In the genomic region with DNA sequence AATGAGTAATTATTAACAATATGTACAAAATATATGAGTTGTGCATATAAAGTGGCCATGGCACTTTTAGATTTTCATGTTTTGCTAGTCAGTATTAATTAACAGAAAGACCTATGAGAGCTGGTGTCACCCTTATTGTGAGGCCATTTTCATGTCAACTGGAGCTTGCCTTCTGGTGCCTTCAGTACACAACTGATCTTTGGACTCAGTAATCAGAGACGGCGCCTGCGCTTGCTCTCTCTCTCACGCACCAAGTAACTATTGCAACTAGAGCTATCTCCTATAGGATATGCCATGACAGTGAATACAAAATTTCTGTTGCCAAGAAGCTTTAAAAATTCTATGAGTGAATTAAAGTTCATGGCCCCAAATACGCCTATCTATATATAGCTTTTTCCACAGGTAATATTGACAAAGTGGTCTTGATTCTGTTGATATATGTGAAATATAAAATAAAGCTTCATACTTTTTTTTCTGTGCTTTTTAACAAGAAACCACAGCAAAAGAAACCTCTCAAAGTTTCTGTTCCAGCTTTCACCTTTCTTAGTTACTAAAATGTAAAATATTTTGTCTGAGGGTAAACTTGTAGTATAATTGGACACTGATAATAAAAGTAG, we compare ENCODE assay signal across 1 cellular context.
A peak's percentile ranks its signal among the peaks of the same experiment; 100 is the strongest.
TF ChIP-seq lines count a peak whose summit lies in the region.

No MANE protein-coding gene starts in this region.

TF ChIP-seq in HepG2, 621 proteins besides CTCF, POLR2A, EP300 and RAD21 (continued from another document and continues in another):
- TF ChIP-seq, protein P1, sequence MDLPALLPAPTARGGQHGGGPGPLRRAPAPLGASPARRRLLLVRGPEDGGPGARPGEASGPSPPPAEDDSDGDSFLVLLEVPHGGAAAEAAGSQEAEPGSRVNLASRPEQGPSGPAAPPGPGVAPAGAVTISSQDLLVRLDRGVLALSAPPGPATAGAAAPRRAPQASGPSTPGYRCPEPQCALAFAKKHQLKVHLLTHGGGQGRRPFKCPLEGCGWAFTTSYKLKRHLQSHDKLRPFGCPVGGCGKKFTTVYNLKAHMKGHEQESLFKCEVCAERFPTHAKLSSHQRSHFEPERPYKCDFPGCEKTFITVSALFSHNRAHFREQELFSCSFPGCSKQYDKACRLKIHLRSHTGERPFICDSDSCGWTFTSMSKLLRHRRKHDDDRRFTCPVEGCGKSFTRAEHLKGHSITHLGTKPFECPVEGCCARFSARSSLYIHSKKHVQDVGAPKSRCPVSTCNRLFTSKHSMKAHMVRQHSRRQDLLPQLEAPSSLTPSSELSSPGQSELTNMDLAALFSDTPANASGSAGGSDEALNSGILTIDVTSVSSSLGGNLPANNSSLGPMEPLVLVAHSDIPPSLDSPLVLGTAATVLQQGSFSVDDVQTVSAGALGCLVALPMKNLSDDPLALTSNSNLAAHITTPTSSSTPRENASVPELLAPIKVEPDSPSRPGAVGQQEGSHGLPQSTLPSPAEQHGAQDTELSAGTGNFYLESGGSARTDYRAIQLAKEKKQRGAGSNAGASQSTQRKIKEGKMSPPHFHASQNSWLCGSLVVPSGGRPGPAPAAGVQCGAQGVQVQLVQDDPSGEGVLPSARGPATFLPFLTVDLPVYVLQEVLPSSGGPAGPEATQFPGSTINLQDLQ (CRISPR knock-in tag; IDR thresholded peaks at IDR 0.05) = no peak
- TF ChIP-seq, protein P2, sequence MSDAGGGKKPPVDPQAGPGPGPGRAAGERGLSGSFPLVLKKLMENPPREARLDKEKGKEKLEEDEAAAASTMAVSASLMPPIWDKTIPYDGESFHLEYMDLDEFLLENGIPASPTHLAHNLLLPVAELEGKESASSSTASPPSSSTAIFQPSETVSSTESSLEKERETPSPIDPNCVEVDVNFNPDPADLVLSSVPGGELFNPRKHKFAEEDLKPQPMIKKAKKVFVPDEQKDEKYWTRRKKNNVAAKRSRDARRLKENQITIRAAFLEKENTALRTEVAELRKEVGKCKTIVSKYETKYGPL (CRISPR knock-in tag; IDR thresholded peaks at IDR 0.05) = no peak
- 0 out of 2 replicates have a peak, but pooled peaks have one; percentile 19 for TF ChIP-seq RFX3 (CRISPR knock-in tag; IDR thresholded peaks at IDR 0.05)
- no peak for TF ChIP-seq TBP (CRISPR knock-in tag; IDR thresholded peaks at IDR 0.05)
- TF ChIP-seq, protein P3, sequence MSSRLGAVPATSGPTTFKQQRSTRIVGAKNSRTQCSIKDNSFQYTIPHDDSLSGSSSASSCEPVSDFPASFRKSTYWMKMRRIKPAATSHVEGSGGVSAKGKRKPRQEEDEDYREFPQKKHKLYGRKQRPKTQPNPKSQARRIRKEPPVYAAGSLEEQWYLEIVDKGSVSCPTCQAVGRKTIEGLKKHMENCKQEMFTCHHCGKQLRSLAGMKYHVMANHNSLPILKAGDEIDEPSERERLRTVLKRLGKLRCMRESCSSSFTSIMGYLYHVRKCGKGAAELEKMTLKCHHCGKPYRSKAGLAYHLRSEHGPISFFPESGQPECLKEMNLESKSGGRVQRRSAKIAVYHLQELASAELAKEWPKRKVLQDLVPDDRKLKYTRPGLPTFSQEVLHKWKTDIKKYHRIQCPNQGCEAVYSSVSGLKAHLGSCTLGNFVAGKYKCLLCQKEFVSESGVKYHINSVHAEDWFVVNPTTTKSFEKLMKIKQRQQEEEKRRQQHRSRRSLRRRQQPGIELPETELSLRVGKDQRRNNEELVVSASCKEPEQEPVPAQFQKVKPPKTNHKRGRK (CRISPR knock-in tag; IDR thresholded peaks at IDR 0.05) = no peak
- TF ChIP-seq, protein P4, sequence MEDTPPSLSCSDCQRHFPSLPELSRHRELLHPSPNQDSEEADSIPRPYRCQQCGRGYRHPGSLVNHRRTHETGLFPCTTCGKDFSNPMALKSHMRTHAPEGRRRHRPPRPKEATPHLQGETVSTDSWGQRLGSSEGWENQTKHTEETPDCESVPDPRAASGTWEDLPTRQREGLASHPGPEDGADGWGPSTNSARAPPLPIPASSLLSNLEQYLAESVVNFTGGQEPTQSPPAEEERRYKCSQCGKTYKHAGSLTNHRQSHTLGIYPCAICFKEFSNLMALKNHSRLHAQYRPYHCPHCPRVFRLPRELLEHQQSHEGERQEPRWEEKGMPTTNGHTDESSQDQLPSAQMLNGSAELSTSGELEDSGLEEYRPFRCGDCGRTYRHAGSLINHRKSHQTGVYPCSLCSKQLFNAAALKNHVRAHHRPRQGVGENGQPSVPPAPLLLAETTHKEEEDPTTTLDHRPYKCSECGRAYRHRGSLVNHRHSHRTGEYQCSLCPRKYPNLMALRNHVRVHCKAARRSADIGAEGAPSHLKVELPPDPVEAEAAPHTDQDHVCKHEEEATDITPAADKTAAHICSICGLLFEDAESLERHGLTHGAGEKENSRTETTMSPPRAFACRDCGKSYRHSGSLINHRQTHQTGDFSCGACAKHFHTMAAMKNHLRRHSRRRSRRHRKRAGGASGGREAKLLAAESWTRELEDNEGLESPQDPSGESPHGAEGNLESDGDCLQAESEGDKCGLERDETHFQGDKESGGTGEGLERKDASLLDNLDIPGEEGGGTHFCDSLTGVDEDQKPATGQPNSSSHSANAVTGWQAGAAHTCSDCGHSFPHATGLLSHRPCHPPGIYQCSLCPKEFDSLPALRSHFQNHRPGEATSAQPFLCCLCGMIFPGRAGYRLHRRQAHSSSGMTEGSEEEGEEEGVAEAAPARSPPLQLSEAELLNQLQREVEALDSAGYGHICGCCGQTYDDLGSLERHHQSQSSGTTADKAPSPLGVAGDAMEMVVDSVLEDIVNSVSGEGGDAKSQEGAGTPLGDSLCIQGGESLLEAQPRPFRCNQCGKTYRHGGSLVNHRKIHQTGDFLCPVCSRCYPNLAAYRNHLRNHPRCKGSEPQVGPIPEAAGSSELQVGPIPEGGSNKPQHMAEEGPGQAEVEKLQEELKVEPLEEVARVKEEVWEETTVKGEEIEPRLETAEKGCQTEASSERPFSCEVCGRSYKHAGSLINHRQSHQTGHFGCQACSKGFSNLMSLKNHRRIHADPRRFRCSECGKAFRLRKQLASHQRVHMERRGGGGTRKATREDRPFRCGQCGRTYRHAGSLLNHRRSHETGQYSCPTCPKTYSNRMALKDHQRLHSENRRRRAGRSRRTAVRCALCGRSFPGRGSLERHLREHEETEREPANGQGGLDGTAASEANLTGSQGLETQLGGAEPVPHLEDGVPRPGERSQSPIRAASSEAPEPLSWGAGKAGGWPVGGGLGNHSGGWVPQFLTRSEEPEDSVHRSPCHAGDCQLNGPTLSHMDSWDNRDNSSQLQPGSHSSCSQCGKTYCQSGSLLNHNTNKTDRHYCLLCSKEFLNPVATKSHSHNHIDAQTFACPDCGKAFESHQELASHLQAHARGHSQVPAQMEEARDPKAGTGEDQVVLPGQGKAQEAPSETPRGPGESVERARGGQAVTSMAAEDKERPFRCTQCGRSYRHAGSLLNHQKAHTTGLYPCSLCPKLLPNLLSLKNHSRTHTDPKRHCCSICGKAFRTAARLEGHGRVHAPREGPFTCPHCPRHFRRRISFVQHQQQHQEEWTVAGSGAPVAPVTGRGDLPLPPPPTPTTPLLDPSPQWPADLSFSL (CRISPR knock-in tag; IDR thresholded peaks at IDR 0.05) = peak; percentile 88
- TF ChIP-seq SOX13 (IDR thresholded peaks at IDR 0.05) = no peak
- TF ChIP-seq SOX13 (CRISPR knock-in tag; conservative IDR thresholded peaks at IDR 0.05 in 1 of 2, IDR thresholded peaks at IDR 0.05 in 1 of 2) = peak in 1 of 2 experiments; percentile 71; a peak in 2 of 4 replicates
- TF ChIP-seq SMAD3 (CRISPR knock-in tag; IDR thresholded peaks at IDR 0.05) = no peak
- TF ChIP-seq, protein P5, sequence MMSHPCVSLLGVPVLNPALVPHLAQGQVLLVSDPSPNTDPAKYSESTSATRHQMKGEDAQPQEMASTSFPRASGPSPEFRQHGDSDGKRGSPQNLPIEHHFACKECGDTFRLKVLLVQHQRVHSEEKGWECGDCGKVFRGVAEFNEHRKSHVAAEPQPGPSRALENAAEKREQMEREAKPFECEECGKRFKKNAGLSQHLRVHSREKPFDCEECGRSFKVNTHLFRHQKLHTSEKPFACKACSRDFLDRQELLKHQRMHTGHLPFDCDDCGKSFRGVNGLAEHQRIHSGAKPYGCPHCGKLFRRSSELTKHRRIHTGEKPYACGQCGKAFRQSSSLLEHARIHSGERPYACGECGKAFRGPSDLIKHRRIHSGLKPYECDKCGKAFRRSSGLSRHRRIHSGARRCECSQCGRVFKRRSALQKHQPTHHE (CRISPR knock-in tag; IDR thresholded peaks at IDR 0.05; ENCODE audit: borderline replicate concordance) = no peak
- peak; percentile 47; the same call in 1 of the 2 replicates for TF ChIP-seq FOSL2 (CRISPR knock-in tag; IDR thresholded peaks at IDR 0.05)
- TF ChIP-seq, protein P6, sequence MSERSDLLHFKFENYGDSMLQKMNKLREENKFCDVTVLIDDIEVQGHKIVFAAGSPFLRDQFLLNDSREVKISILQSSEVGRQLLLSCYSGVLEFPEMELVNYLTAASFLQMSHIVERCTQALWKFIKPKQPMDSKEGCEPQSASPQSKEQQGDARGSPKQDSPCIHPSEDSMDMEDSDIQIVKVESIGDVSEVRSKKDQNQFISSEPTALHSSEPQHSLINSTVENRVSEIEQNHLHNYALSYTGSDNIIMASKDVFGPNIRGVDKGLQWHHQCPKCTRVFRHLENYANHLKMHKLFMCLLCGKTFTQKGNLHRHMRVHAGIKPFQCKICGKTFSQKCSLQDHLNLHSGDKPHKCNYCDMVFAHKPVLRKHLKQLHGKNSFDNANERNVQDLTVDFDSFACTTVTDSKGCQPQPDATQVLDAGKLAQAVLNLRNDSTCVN (CRISPR knock-in tag; IDR thresholded peaks at IDR 0.05; ENCODE audit: borderline replicate concordance) = no peak
- peak; percentile 91; the same call in 1 of the 2 replicates for TF ChIP-seq SIX1 (CRISPR knock-in tag; IDR thresholded peaks at IDR 0.05; ENCODE audit: borderline replicate concordance)
- TF ChIP-seq FOXK2 (IDR thresholded peaks at IDR 0.05) = no peak
- no peak for TF ChIP-seq AGO1 (IDR thresholded peaks at IDR 0.05; ENCODE audit: low read depth, low read length, poor library complexity, severe bottlenecking)
- TF ChIP-seq, protein P7, sequence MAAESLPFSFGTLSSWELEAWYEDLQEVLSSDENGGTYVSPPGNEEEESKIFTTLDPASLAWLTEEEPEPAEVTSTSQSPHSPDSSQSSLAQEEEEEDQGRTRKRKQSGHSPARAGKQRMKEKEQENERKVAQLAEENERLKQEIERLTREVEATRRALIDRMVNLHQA (CRISPR knock-in tag; IDR thresholded peaks at IDR 0.05) = no peak
- no peak for TF ChIP-seq ZNF382 (CRISPR knock-in tag; IDR thresholded peaks at IDR 0.05; ENCODE audit: borderline replicate concordance)
- TF ChIP-seq, protein P8, sequence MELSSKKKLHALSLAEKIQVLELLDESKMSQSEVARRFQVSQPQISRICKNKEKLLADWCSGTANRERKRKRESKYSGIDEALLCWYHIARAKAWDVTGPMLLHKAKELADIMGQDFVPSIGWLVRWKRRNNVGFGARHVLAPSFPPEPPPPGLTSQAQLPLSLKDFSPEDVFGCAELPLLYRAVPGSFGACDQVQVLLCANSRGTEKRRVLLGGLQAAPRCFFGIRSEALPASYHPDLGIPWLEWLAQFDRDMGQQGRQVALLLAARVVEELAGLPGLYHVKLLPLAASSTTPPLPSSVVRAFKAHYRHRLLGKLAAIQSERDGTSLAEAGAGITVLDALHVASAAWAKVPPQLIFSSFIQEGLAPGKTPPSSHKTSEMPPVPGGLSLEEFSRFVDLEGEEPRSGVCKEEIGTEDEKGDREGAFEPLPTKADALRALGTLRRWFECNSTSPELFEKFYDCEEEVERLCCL (CRISPR knock-in tag; IDR thresholded peaks at IDR 0.05; ENCODE audit: borderline replicate concordance) = no peak
- TF ChIP-seq, protein P9, sequence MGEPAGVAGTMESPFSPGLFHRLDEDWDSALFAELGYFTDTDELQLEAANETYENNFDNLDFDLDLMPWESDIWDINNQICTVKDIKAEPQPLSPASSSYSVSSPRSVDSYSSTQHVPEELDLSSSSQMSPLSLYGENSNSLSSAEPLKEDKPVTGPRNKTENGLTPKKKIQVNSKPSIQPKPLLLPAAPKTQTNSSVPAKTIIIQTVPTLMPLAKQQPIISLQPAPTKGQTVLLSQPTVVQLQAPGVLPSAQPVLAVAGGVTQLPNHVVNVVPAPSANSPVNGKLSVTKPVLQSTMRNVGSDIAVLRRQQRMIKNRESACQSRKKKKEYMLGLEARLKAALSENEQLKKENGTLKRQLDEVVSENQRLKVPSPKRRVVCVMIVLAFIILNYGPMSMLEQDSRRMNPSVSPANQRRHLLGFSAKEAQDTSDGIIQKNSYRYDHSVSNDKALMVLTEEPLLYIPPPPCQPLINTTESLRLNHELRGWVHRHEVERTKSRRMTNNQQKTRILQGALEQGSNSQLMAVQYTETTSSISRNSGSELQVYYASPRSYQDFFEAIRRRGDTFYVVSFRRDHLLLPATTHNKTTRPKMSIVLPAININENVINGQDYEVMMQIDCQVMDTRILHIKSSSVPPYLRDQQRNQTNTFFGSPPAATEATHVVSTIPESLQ (CRISPR knock-in tag; conservative IDR thresholded peaks at IDR 0.05) = 0 out of 2 replicates have a peak, but pooled peaks have one; percentile 49
- TF ChIP-seq, protein P10, sequence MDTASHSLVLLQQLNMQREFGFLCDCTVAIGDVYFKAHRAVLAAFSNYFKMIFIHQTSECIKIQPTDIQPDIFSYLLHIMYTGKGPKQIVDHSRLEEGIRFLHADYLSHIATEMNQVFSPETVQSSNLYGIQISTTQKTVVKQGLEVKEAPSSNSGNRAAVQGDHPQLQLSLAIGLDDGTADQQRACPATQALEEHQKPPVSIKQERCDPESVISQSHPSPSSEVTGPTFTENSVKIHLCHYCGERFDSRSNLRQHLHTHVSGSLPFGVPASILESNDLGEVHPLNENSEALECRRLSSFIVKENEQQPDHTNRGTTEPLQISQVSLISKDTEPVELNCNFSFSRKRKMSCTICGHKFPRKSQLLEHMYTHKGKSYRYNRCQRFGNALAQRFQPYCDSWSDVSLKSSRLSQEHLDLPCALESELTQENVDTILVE (CRISPR knock-in tag; IDR thresholded peaks at IDR 0.05) = 0 out of 2 replicates have a peak, but pooled peaks have one; percentile 57
- TF ChIP-seq, protein P11, sequence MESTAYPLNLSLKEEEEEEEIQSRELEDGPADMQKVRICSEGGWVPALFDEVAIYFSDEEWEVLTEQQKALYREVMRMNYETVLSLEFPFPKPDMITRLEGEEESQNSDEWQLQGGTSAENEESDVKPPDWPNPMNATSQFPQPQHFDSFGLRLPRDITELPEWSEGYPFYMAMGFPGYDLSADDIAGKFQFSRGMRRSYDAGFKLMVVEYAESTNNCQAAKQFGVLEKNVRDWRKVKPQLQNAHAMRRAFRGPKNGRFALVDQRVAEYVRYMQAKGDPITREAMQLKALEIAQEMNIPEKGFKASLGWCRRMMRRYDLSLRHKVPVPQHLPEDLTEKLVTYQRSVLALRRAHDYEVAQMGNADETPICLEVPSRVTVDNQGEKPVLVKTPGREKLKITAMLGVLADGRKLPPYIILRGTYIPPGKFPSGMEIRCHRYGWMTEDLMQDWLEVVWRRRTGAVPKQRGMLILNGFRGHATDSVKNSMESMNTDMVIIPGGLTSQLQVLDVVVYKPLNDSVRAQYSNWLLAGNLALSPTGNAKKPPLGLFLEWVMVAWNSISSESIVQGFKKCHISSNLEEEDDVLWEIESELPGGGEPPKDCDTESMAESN (CRISPR knock-in tag; conservative IDR thresholded peaks at IDR 0.05) = 0 out of 2 replicates have a peak, but pooled peaks have one; percentile 26
- TF ChIP-seq ARNT (IDR thresholded peaks at IDR 0.05) = no peak
- TF ChIP-seq, protein P12, sequence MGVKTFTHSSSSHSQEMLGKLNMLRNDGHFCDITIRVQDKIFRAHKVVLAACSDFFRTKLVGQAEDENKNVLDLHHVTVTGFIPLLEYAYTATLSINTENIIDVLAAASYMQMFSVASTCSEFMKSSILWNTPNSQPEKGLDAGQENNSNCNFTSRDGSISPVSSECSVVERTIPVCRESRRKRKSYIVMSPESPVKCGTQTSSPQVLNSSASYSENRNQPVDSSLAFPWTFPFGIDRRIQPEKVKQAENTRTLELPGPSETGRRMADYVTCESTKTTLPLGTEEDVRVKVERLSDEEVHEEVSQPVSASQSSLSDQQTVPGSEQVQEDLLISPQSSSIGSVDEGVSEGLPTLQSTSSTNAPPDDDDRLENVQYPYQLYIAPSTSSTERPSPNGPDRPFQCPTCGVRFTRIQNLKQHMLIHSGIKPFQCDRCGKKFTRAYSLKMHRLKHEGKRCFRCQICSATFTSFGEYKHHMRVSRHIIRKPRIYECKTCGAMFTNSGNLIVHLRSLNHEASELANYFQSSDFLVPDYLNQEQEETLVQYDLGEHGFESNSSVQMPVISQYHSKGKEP (CRISPR knock-in tag; IDR thresholded peaks at IDR 0.05) = no peak
- peak; percentile 76 for TF ChIP-seq KMT2A (CRISPR knock-in tag; IDR thresholded peaks at IDR 0.05)
- TF ChIP-seq POLR2AphosphoS5 (IDR thresholded peaks at IDR 0.05; ENCODE audit: low read depth, low read length) = no peak
